8 cellular contexts compared by ENCODE assay signal in genomic region chr11:121372671-121373429, GRCh38.
DNase-seq lines count a peak whose midpoint lies in the region; ATAC-seq lines count a peak whose summit lies in the region.

No MANE protein-coding gene starts in this region.

- H3K36me3 ChIP-seq in HUES6 (ENCODE audit: control insufficient read depth, insufficient read depth, low read length), result no peaks in the 10 kb centered on the region

- H3K9ac ChIP-seq in HUES6 (ENCODE audit: low read length), result no peak overlapping the region

- no peak overlapping the region for H3K4me3 Mint-ChIP-seq in activated CD4-positive, alpha-beta T cell treated with anti-CD3 and anti-CD28 coated beads for 36 hours
- H3K4me3 Mint-ChIP-seq in naive B cell, result peak overlapping the region; percentile 41 to 89 (median 77)

- peak; percentile 63 for ATAC-seq in activated CD4-positive, alpha-beta T cell treated with anti-CD3 and anti-CD28 coated beads for 36 hours
- ATAC-seq in GM21786 (IDR thresholded peaks at IDR 0.05; ENCODE audit: unreplicated experiment) (peak; percentile 88), naive B cell (ENCODE audit: low read depth in 2 of 2) (peak; percentile 95 to 96)

- CTCF ChIA-PET in activated CD4-positive, alpha-beta T cell treated with anti-CD3 and anti-CD28 coated beads for 36 hours (lab: Charles Lee), result interaction anchor here (0.7 to 0.8 kb wide), 2 partner anchors 21 to 36 kb away, joined by 3 read pairs; no protein-coding TSS in a partner anchor

- H3K4me1 ChIP-seq in HUES6 (ENCODE audit: control insufficient read depth, insufficient read depth, low read length), result peaks cover 47% of the 10 kb centered on the region

- H3K27me3 Mint-ChIP-seq in activated CD4-positive, alpha-beta T cell treated with anti-CD3 and anti-CD28 coated beads for 36 hours, result no peaks in the 10 kb centered on the region
- no peaks in the 10 kb centered on the region for H3K27me3 Mint-ChIP-seq in naive B cell

- POLR2A ChIA-PET in activated CD4-positive, alpha-beta T cell treated with anti-CD3 and anti-CD28 coated beads for 36 hours (lab: Charles Lee), result interaction anchor here (0.6 to 0.7 kb wide), 2 partner anchors 22 to 59 kb away, joined by 3 to 4 read pairs; no protein-coding TSS in a partner anchor

- peak overlapping the region; percentile 20; the same call in 1 of the 2 replicates for H3K4me3 ChIP-seq in HUES6 (ENCODE audit: low read depth, low read length)

- no peak overlapping the region for H3K27ac Mint-ChIP-seq in activated CD4-positive, alpha-beta T cell treated with anti-CD3 and anti-CD28 coated beads for 36 hours
- peak overlapping the region; percentile 30 to 94 (median 74) for H3K27ac Mint-ChIP-seq in naive B cell

- H3K36me3 Mint-ChIP-seq in activated CD4-positive, alpha-beta T cell treated with anti-CD3 and anti-CD28 coated beads for 36 hours (ENCODE audit: low read depth), result no peaks in the 10 kb centered on the region
- no peaks in the 10 kb centered on the region for H3K36me3 Mint-ChIP-seq in naive B cell

- H3K4me1 Mint-ChIP-seq in activated CD4-positive, alpha-beta T cell treated with anti-CD3 and anti-CD28 coated beads for 36 hours, result peaks cover 67% of the 10 kb centered on the region
- peaks cover 37 to 51% (median 48%) of the 10 kb centered on the region in 3 donors for H3K4me1 Mint-ChIP-seq in naive B cell

- DNase-seq in activated CD4-positive, alpha-beta T cell treated with anti-CD3 and anti-CD28 coated beads for 36 hours, result no peak
- DNase-seq in activated CD4-positive, alpha-beta T cell treated with anti-CD3 and anti-CD28 coated beads, Interleukin-2, amount 50 U/mL, for 48 hours, result no peak
- DNase-seq in naive B cell, result peak; percentile 58
- DNase-seq in EL, result no peak
- no peak for DNase-seq in inferior parietal cortex (ENCODE audit: extremely low spot score)
- no peak for DNase-seq in DMS 273 (lab: John Stamatoyannopoulos, UW; ENCODE audit: unreplicated experiment)

- no peak overlapping the region for H3K27ac ChIP-seq in HUES6 (ENCODE audit: low read depth, low read length)

- H3K27me3 ChIP-seq in HUES6 (ENCODE audit: control insufficient read depth, insufficient read depth, low read length), result no peaks in the 10 kb centered on the region

- intact Hi-C loops in activated CD4-positive, alpha-beta T cell treated with anti-CD3 and anti-CD28 coated beads for 36 hours (cut with DNase I, micrococcal nuclease), result no loop called here

- H3K9me3 ChIP-seq in HUES6 (ENCODE audit: control insufficient read depth, insufficient read depth, low read depth, low read length), result no peaks in the 10 kb centered on the region

- H3K9me3 Mint-ChIP-seq in activated CD4-positive, alpha-beta T cell treated with anti-CD3 and anti-CD28 coated beads for 36 hours (ENCODE audit: low read depth), result peaks cover 1% of the 10 kb centered on the region
- no peaks in the 10 kb centered on the region for H3K9me3 Mint-ChIP-seq in naive B cell
